ENCODE assay signal across 30 cellular contexts in genomic region chr6:82705579-82705978, GRCh38.
DNase-seq lines count a peak whose midpoint lies in the region; TF ChIP-seq lines count a peak whose summit lies in the region.
"Had no signal": no experiment of that assay in that cellular context is flagged by ENCODE, and none has a peak within 500 bp of the region (broad histone marks: within the 10 kb centered on the region; RNA-seq: fewer than 3 reads in every experiment).

No MANE protein-coding gene starts in this region.

- no peak overlapping the region for H3K23ac ChIP-seq in neuronal stem cell (ENCODE audit: low read depth, low read length, poor library complexity)

- DNase-seq in neuronal stem cell (ENCODE audit: low spot score) (no peak), posterior vena cava (ENCODE audit: low spot score) (peak; percentile 50), cerebellar nuclear complex (lab: John Stamatoyannopoulos, UW) (no peak), ACHN (no peak), NCI-H128 (lab: John Stamatoyannopoulos, UW; ENCODE audit: unreplicated experiment) (no peak)
- DNase-seq: 8988T; AML-193; BE2C; C1 segment of cervical spinal cord; Caco-2; Calu3; CD4-positive, alpha-beta memory T cell; CD4-positive, alpha-beta T cell; CD4-positive, CD25-positive, alpha-beta regulatory T cell; CD8-positive, alpha-beta memory T cell; CD8-positive, alpha-beta T cell; COR-L47; DMS 273 treated with DMSO at 0.1 percent for 48 hours; DMS153; DMS53; DMS79; DMS79 treated with DMSO at 0.1 percent for 48 hours; DND-41; EL had no signal

- no peak overlapping the region for H2AFZ ChIP-seq in neuronal stem cell (ENCODE audit: low read length)

- H3K36me3 ChIP-seq in HEK293 (ENCODE audit: control insufficient read depth in 2 of 2, insufficient read depth in 1 of 2, low read length in 2 of 2), result no peaks in the 10 kb centered on the region
- no peaks in the 10 kb centered on the region for H3K36me3 ChIP-seq in neuronal stem cell (replicated peaks in 1 of 2; ENCODE audit: control insufficient read depth in 2 of 2, insufficient read depth in 2 of 2, low read length in 2 of 2)
- H3K36me3 ChIP-seq: BE2C; BLaER1; BLaER1 treated with 17β-estradiol and CSF1 and Interleukin-3, amounts not matched to agents 10 nM and 100 nM had no signal

- no peak overlapping the region for H2BK120ac ChIP-seq in neuronal stem cell (ENCODE audit: low read depth, low read length)

- H3K4me2 ChIP-seq in neuronal stem cell (ENCODE audit: insufficient read depth, low read length, poor library complexity, severe bottlenecking), result no peak overlapping the region
- H3K4me2 ChIP-seq: A549; BLaER1; BLaER1 treated with 17β-estradiol and CSF1 and Interleukin-3, amounts not matched to agents 10 nM and 100 nM had no signal

- H3K4me1 ChIP-seq in HEK293 (ENCODE audit: control insufficient read depth, insufficient read depth, low read length) (peaks cover 6% of the 10 kb centered on the region; the same call in 1 of the 2 replicates), neuronal stem cell (ENCODE audit: control insufficient read depth in 2 of 2, insufficient read depth in 1 of 2, low read depth in 1 of 2, low read length in 2 of 2) (peaks cover 0 to 9% of the 10 kb centered on the region in 2 donors)
- H3K4me1 ChIP-seq: A549, BE2C, BLaER1, Caco-2 had no signal

- H4K8ac ChIP-seq in neuronal stem cell (ENCODE audit: low read depth, low read length), result no peak overlapping the region

- in situ Hi-C loops in ACHN (cut with HindIII; ENCODE audit: low pct_ligation_motif_present, low pct_unique_long_range_greater_than_20kb, low sequenced_read_pairs), result no loop called here

- WGBS in neuronal stem cell (ENCODE audit: extremely low coverage in 2 of 2, insufficient read length in 2 of 2, insufficient replicate concordance in 1 of 2), 2 donors, result no CpG with 5 or more reads among the region's 3 CpGs

- H3K79me1 ChIP-seq in neuronal stem cell (ENCODE audit: low read depth, low read length), result no peaks in the 10 kb centered on the region

- POLR2A ChIA-PET in HEK293 (lab: Yijun Ruan, JAX), result no interaction called here

- no peak overlapping the region for H3K4ac ChIP-seq in neuronal stem cell (ENCODE audit: low read length)

- no peak overlapping the region for H2BK15ac ChIP-seq in neuronal stem cell (ENCODE audit: low read length)

- no peak overlapping the region for H3K9ac ChIP-seq in neuronal stem cell (ENCODE audit: low read depth, low read length, poor library complexity)
- H3K9ac ChIP-seq: BLaER1; BLaER1 treated with 17β-estradiol and CSF1 and Interleukin-3, amounts not matched to agents 10 nM and 100 nM had no signal

- H4K91ac ChIP-seq in neuronal stem cell (ENCODE audit: low read depth, low read length, poor library complexity), result no peak overlapping the region

- intact Hi-C loops in posterior vena cava (cut with DNase I), result loop anchor here in 1 of 2 donors (1.0 kb wide), 1 partner anchor 23 kb away; no protein-coding TSS in a partner anchor

- H3K27ac ChIP-seq in HEK293 (ENCODE audit: extremely low read depth, low read depth, low read length) (no peak overlapping the region), neuronal stem cell (replicated peaks; ENCODE audit: low read length) (no peak overlapping the region)
- H3K27ac ChIP-seq: 22Rv1; A549; BLaER1; BLaER1 treated with 17β-estradiol and CSF1 and Interleukin-3, amounts not matched to agents 10 nM and 100 nM; C4-2B had no signal

- H2BK5ac ChIP-seq in neuronal stem cell (ENCODE audit: low read length), result no peak overlapping the region

- H3K14ac ChIP-seq in neuronal stem cell (ENCODE audit: low read length), result no peak overlapping the region

- H3K27me3 ChIP-seq in neuronal stem cell (ENCODE audit: control insufficient read depth in 3 of 3, insufficient read depth in 3 of 3, low read depth in 1 of 3, low read length in 3 of 3), result no peaks in the 10 kb centered on the region
- H3K27me3 ChIP-seq: BE2C; BLaER1; BLaER1 treated with 17β-estradiol and CSF1 and Interleukin-3, amounts not matched to agents 10 nM and 100 nM had no signal

- H3K18ac ChIP-seq in neuronal stem cell (ENCODE audit: low read length), result no peak overlapping the region

- H3K9me3 ChIP-seq in HEK293 (ENCODE audit: control insufficient read depth, insufficient read depth, low read depth, low read length) (no peaks in the 10 kb centered on the region), neuronal stem cell (replicated peaks in 1 of 2; ENCODE audit: control insufficient read depth in 2 of 2, insufficient read depth in 1 of 2, low read depth in 1 of 2, low read length in 2 of 2) (peaks cover 0 to 3% of the 10 kb centered on the region in 2 donors)
- H3K9me3 ChIP-seq: A549, BE2C, Caco-2 had no signal

- TF ChIP-seq CTCF in HEK293 (tag by site-specific recombination; IDR thresholded peaks at IDR 0.05), result no peak

- no peak overlapping the region for H2BK12ac ChIP-seq in neuronal stem cell (ENCODE audit: low read length)

- H3K4me3 ChIP-seq in HEK293 (ENCODE audit: low read depth, low read length) (no peak overlapping the region), neuronal stem cell (ENCODE audit: low read length in 2 of 2) (no peak overlapping the region)
- H3K4me3 ChIP-seq: A549; BLaER1; BLaER1 treated with 17β-estradiol and CSF1 and Interleukin-3, amounts not matched to agents 10 nM and 100 nM had no signal

- CTCF ChIA-PET in HEK293 (lab: Yijun Ruan, JAX), result no interaction called here

- H2AK5ac ChIP-seq in neuronal stem cell (ENCODE audit: low read depth, low read length), result peak overlapping the region; percentile 13

TF ChIP-seq in HEK293, 187 proteins besides CTCF, POLR2A, EP300 and RAD21:
- peak; percentile 89 for TF ChIP-seq ZNF585B (tag by site-specific recombination; IDR thresholded peaks at IDR 0.05)
- no peak for TF ChIP-seq ZNF140 (tag by site-specific recombination; IDR thresholded peaks at IDR 0.05)
- no peak for TF ChIP-seq KLF10 (tag by site-specific recombination; IDR thresholded peaks at IDR 0.05)
